Comparison of ENCODE assay signal across 22 cellular contexts in the genomic region with DNA sequence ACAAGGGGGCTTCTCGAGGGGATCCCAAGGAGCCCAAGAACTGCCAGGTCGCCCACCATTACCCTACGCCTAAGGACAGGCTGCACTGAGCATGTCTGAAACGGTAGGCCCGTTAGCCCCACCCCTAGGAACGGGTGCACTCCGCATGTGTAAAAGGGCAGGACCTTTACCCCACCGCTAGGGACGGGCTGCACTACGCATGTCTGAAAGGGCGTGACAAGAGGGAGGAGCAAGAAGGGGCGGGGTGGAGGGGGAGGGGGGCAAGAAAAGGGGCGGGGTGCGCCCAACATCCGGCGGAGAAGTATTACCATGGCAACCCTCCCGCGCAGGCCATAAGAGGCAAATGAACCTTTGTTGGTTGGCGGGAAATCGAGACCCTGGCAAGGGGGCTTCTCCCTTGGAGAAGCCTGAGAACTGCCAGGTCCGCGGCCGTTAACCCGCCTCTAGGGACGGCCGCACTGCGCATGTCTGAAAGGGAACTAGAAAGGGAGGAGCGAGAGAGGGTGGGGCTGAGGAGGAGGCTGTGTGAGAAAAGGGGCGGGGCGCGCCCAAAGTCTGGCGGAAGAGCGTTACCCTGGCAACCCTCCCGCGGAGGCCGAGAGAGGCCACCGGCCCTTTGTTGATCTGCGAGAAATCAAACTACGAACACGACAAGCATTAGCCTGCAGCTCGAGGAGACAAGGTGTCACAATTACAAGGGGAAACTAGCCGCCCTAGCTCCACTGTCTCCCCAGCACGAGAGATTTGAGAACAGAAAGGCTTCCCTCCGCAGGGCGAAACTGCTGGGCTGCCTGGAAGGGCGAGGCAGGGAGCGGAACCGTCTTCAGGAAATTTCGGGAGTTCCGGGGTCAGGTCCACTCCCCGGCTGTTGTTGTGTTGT.
DNase-seq lines count a peak whose midpoint lies in the region; ATAC-seq and FAIRE-seq lines count a peak whose summit lies in the region.
"Had no signal": no experiment of that assay in that cellular context is flagged by ENCODE, and none has a peak within 500 bp of the region (broad histone marks: within the 10 kb centered on the region; RNA-seq: fewer than 3 reads in every experiment).

No MANE protein-coding gene starts in this region.

- no peak overlapping the region for H3K27ac ChIP-seq in substantia nigra (ENCODE audit: low read depth, low read length, poor library complexity, severe bottlenecking)
- H3K27ac ChIP-seq: C4-2B, parathyroid adenoma had no signal

- peak; percentile 22 for ATAC-seq in left ventricle myocardium superior
- ATAC-seq in Right ventricle myocardium superior (ENCODE audit: poor library complexity): no peak
- no peak for ATAC-seq in HG03520 (IDR thresholded peaks at IDR 0.05; ENCODE audit: unreplicated experiment)
- ATAC-seq: activated T-helper 17 cell treated with anti-CD3 and anti-CD28 coated beads, Interleukin-2, amount 50 U/mL, for 72 hours; effector memory CD8-positive, alpha-beta T cell; natural killer cell; sciatic nerve had no signal

- DNase-seq in left ventricle myocardium superior (no peak), Right ventricle myocardium superior (no peak), NCI-H2171 treated with DMSO at 0.1 percent for 48 hours (lab: John Stamatoyannopoulos, UW) (peak; percentile 90), SHP77 (lab: John Stamatoyannopoulos, UW) (peak; percentile 100), urothelium cell line (ENCODE audit: low spot score) (peak; percentile 98), substantia nigra (lab: John Stamatoyannopoulos, UW) (no peak), NCI-H345 (lab: John Stamatoyannopoulos, UW) (no peak)
- DNase-seq: ACHN; activated CD4-positive, alpha-beta T cell treated with anti-CD3 and anti-CD28 coated beads for 48 hours; activated naive CD8-positive, alpha-beta T cell treated with anti-CD3 and anti-CD28 coated beads, Interleukin-2, amount 10 ng/mL, durations not matched to agents 7 days and 5 days; effector memory CD8-positive, alpha-beta T cell; GDM1; glutamatergic neuron; IMR-90; natural killer cell; NCI-H187 treated with DMSO at 0.1 percent for 48 hours had no signal

- peak; percentile 99 for FAIRE-seq in urothelium cell line (lab: Jason Lieb, UNC)
- FAIRE-seq: TTC549 had no signal

- intact Hi-C loops in left ventricle myocardium superior (cut with micrococcal nuclease): no loop called here
- intact Hi-C loops in Right ventricle myocardium superior (cut with DNase I): no loop called here

Comparison
In these comparisons a context has a peak if more than half of its experiments do, and no peak if none do; other contexts are left out.
1. DNase-seq: peak in NCI-H2171 treated with DMSO at 0.1 percent for 48 hours (single experiment), SHP77 (2 of 2) and urothelium cell line (single experiment); none in left ventricle myocardium superior (single experiment), Right ventricle myocardium superior (single experiment), substantia nigra (0 of 49) and NCI-H345 (single experiment).